In genomic region chr4:1759170-1759817, GRCh38 we compare ENCODE assay signal across 14 cellular contexts. TPM values are rescaled to one million over a fixed set of nuclear protein-coding genes. Genes with fewer than 3 reads are reported as not detected.
DNase-seq lines count a peak whose midpoint lies in the region; ATAC-seq and TF ChIP-seq lines count a peak whose summit lies in the region.
"Had no signal": no experiment of that assay in that cellular context is flagged by ENCODE, and none has a peak within 500 bp of the region (broad histone marks: within the 10 kb centered on the region; RNA-seq: fewer than 3 reads in every experiment).

No MANE protein-coding gene starts in this region.

- H3K27me3 Mint-ChIP-seq in activated CD4-positive, alpha-beta T cell treated with anti-CD3 and anti-CD28 coated beads, Interleukin-2, amount 10 ng/mL, durations not matched to agents 7 days and 5 days = peaks cover 11% of the 10 kb centered on the region
- peaks cover 7% of the 10 kb centered on the region for H3K27me3 Mint-ChIP-seq in activated CD4-positive, alpha-beta T cell treated with anti-CD3 and anti-CD28 coated beads for 36 hours
- H3K27me3 Mint-ChIP-seq in dendritic cell treated with granulocyte-macrophage colony-stimulating factor and Interleukin-4, amounts not matched to agents 40 ng/mL and 50 ng/mL, for 4 days = peaks cover 38% of the 10 kb centered on the region

- H3K4me3 Mint-ChIP-seq in activated CD4-positive, alpha-beta T cell treated with anti-CD3 and anti-CD28 coated beads, Interleukin-2, amount 10 ng/mL, durations not matched to agents 7 days and 5 days = no peak overlapping the region
- H3K4me3 Mint-ChIP-seq in activated CD4-positive, alpha-beta T cell treated with anti-CD3 and anti-CD28 coated beads for 36 hours = no peak overlapping the region
- H3K4me3 Mint-ChIP-seq in dendritic cell treated with granulocyte-macrophage colony-stimulating factor and Interleukin-4, amounts not matched to agents 40 ng/mL and 50 ng/mL, for 4 days = no peak overlapping the region

- intact Hi-C loops in activated CD4-positive, alpha-beta T cell treated with anti-CD3 and anti-CD28 coated beads for 36 hours (cut with DNase I, micrococcal nuclease) = no loop called here
- intact Hi-C loops in dendritic cell treated with granulocyte-macrophage colony-stimulating factor and Interleukin-4, amounts not matched to agents 40 ng/mL and 50 ng/mL, for 4 days (cut with micrococcal nuclease) = no loop called here
- intact Hi-C loops in lower lobe of right lung (cut with DNase I) (no loop called here), vagina (cut with DNase I) (no loop called here)

- H3K27ac Mint-ChIP-seq in activated CD4-positive, alpha-beta T cell treated with anti-CD3 and anti-CD28 coated beads, Interleukin-2, amount 10 ng/mL, durations not matched to agents 7 days and 5 days = peak overlapping the region; percentile 0
- H3K27ac Mint-ChIP-seq in activated CD4-positive, alpha-beta T cell treated with anti-CD3 and anti-CD28 coated beads for 36 hours = no peak overlapping the region
- peak overlapping the region; percentile 49 for H3K27ac Mint-ChIP-seq in dendritic cell treated with granulocyte-macrophage colony-stimulating factor and Interleukin-4, amounts not matched to agents 40 ng/mL and 50 ng/mL, for 4 days

- CTCF ChIA-PET in activated CD4-positive, alpha-beta T cell treated with anti-CD3 and anti-CD28 coated beads, Interleukin-2, amount 10 ng/mL, durations not matched to agents 7 days and 5 days (lab: Charles Lee) = interaction anchor here (0.5 to 1.7 kb wide), 2 partner anchors 11 to 96 kb away, joined by 3 to 5 read pairs; no protein-coding TSS in a partner anchor
- CTCF ChIA-PET in activated CD4-positive, alpha-beta T cell treated with anti-CD3 and anti-CD28 coated beads for 36 hours (lab: Charles Lee) = interaction anchor here (0.6 to 1.0 kb wide), 3 partner anchors 11 to 629 kb away, joined by 4 to 5 read pairs (median 4); no protein-coding TSS in a partner anchor

- H3K4me1 ChIP-seq in lower lobe of right lung (peaks cover 18% of the 10 kb centered on the region), vagina (peaks cover 55% of the 10 kb centered on the region), BE2C (no peaks in the 10 kb centered on the region; the same call in 1 of the 2 replicates), tibial nerve (peaks cover 0 to 24% (median 13%) of the 10 kb centered on the region in 4 donors)

- H3K9me3 ChIP-seq in lower lobe of right lung (no peaks in the 10 kb centered on the region), vagina (no peaks in the 10 kb centered on the region), BE2C (no peaks in the 10 kb centered on the region), tibial nerve (no peaks in the 10 kb centered on the region)

- no peaks in the 10 kb centered on the region for H3K4me1 Mint-ChIP-seq in activated CD4-positive, alpha-beta T cell treated with anti-CD3 and anti-CD28 coated beads, Interleukin-2, amount 10 ng/mL, durations not matched to agents 7 days and 5 days
- no peaks in the 10 kb centered on the region for H3K4me1 Mint-ChIP-seq in activated CD4-positive, alpha-beta T cell treated with anti-CD3 and anti-CD28 coated beads for 36 hours
- H3K4me1 Mint-ChIP-seq in dendritic cell treated with granulocyte-macrophage colony-stimulating factor and Interleukin-4, amounts not matched to agents 40 ng/mL and 50 ng/mL, for 4 days (ENCODE audit: low read depth) = peaks cover 7% of the 10 kb centered on the region

- H3K9me3 Mint-ChIP-seq in activated CD4-positive, alpha-beta T cell treated with anti-CD3 and anti-CD28 coated beads, Interleukin-2, amount 10 ng/mL, durations not matched to agents 7 days and 5 days = no peaks in the 10 kb centered on the region
- H3K9me3 Mint-ChIP-seq in activated CD4-positive, alpha-beta T cell treated with anti-CD3 and anti-CD28 coated beads for 36 hours (ENCODE audit: low read depth) = no peaks in the 10 kb centered on the region
- no peaks in the 10 kb centered on the region for H3K9me3 Mint-ChIP-seq in dendritic cell treated with granulocyte-macrophage colony-stimulating factor and Interleukin-4, amounts not matched to agents 40 ng/mL and 50 ng/mL, for 4 days

- no peak for ATAC-seq in activated CD4-positive, alpha-beta T cell treated with anti-CD3 and anti-CD28 coated beads for 36 hours
- no peak for ATAC-seq in lower lobe of right lung
- ATAC-seq in GM21390 (IDR thresholded peaks at IDR 0.05; ENCODE audit: unreplicated experiment) = no peak

- H3K36me3 Mint-ChIP-seq in activated CD4-positive, alpha-beta T cell treated with anti-CD3 and anti-CD28 coated beads, Interleukin-2, amount 10 ng/mL, durations not matched to agents 7 days and 5 days (ENCODE audit: low read depth) = no peaks in the 10 kb centered on the region
- H3K36me3 Mint-ChIP-seq in activated CD4-positive, alpha-beta T cell treated with anti-CD3 and anti-CD28 coated beads for 36 hours (ENCODE audit: low read depth) = no peaks in the 10 kb centered on the region
- no peaks in the 10 kb centered on the region for H3K36me3 Mint-ChIP-seq in dendritic cell treated with granulocyte-macrophage colony-stimulating factor and Interleukin-4, amounts not matched to agents 40 ng/mL and 50 ng/mL, for 4 days (ENCODE audit: low read depth)

- peaks cover 7% of the 10 kb centered on the region for H3K27me3 ChIP-seq in lower lobe of right lung (ENCODE audit: low read depth)
- H3K27me3 ChIP-seq in vagina = no peaks in the 10 kb centered on the region
- H3K27me3 ChIP-seq in BE2C = no peaks in the 10 kb centered on the region
- H3K27me3 ChIP-seq in tibial nerve = peaks cover 0 to 22% of the 10 kb centered on the region in 2 donors

- H3K4me3 ChIP-seq in lower lobe of right lung (no peak overlapping the region), vagina (no peak overlapping the region), BE2C (ENCODE audit: low read depth, low read length) (no peak overlapping the region), tibial nerve (no peak overlapping the region)

- TF ChIP-seq CTCF in lower lobe of right lung (IDR thresholded peaks at IDR 0.05) = no peak
- no peak for TF ChIP-seq CTCF in vagina (IDR thresholded peaks at IDR 0.05)
- TF ChIP-seq CTCF in BE2C (IDR thresholded peaks at IDR 0.05; ENCODE audit: low read depth, low read length) = no peak
- TF ChIP-seq CTCF in tibial nerve (IDR thresholded peaks at IDR 0.05) = no peak

- TF ChIP-seq POLR2A in vagina (IDR thresholded peaks at IDR 0.05) (no peak), tibial nerve (IDR thresholded peaks at IDR 0.05) (no peak)

- DNase-seq in activated CD4-positive, alpha-beta T cell treated with anti-CD3 and anti-CD28 coated beads, Interleukin-2, amount 10 ng/mL, durations not matched to agents 7 days and 5 days = no peak
- DNase-seq in activated CD4-positive, alpha-beta T cell treated with anti-CD3 and anti-CD28 coated beads for 36 hours = no peak
- DNase-seq in lower lobe of right lung = no peak
- DNase-seq in vagina (ENCODE audit: extremely low spot score in 2 of 2) = no peak
- no peak for DNase-seq in BE2C
- no peak for DNase-seq in tibial nerve (ENCODE audit: low spot score in 2 of 2)
- DNase-seq: MM.1S, NCI-H1105 treated with DMSO at 0.1 percent for 48 hours, NCI-H187, NCI-H69 had no signal

- no peak for TF ChIP-seq EP300 in tibial nerve (IDR thresholded peaks at IDR 0.05)

- WGBS in tibial nerve, 2 donors = 79 to 84% methylated on average over 13 to 19 of the region's 19 CpGs

- H3K27ac ChIP-seq in lower lobe of right lung (peak overlapping the region; percentile 56), vagina (peak overlapping the region; percentile 61), tibial nerve (peak overlapping the region in 1 of 4 donors; percentile 21)
- H3K27ac ChIP-seq: 22Rv1, C4-2B had no signal

- POLR2A ChIA-PET in activated CD4-positive, alpha-beta T cell treated with anti-CD3 and anti-CD28 coated beads, Interleukin-2, amount 10 ng/mL, durations not matched to agents 7 days and 5 days (lab: Charles Lee) = no interaction called here
- POLR2A ChIA-PET in activated CD4-positive, alpha-beta T cell treated with anti-CD3 and anti-CD28 coated beads for 36 hours (lab: Charles Lee) = no interaction called here

- no peaks in the 10 kb centered on the region for H3K36me3 ChIP-seq in lower lobe of right lung
- no peaks in the 10 kb centered on the region for H3K36me3 ChIP-seq in vagina
- no peaks in the 10 kb centered on the region for H3K36me3 ChIP-seq in BE2C
- H3K36me3 ChIP-seq in tibial nerve = no peaks in the 10 kb centered on the region

RNA-seq across cellular contexts. Expression of gene FGFR3, which starts 33.8 kb away (rescaled TPM):
- total RNA-seq in activated CD4-positive, alpha-beta T cell treated with anti-CD3 and anti-CD28 coated beads, Interleukin-2, amount 10 ng/mL, durations not matched to agents 7 days and 5 days = under 1 TPM; 0.25 to 0.27 TPM
- under 1 TPM in 1 of 2 experiments, not detected in 1; 0.11 TPM for total RNA-seq in activated CD4-positive, alpha-beta T cell treated with anti-CD3 and anti-CD28 coated beads for 36 hours
- total RNA-seq in lower lobe of right lung (34.2 TPM), vagina (96.5 TPM), tibial nerve (10 to 100 TPM in 1 of 4 donors, 1 to 10 TPM in 3; 2.7 to 11.2 (median 5.1) TPM)
- polyA plus RNA-seq in BE2C (2012; ENCODE audit: insufficient read depth, insufficient read length, low read depth) = 0.25 TPM

RNA-seq across cellular contexts. Expression of gene TACC3, which starts 38.0 kb away (rescaled TPM):
- 100 to 1,000 TPM; 301 to 305 TPM for total RNA-seq in activated CD4-positive, alpha-beta T cell treated with anti-CD3 and anti-CD28 coated beads, Interleukin-2, amount 10 ng/mL, durations not matched to agents 7 days and 5 days
- total RNA-seq in activated CD4-positive, alpha-beta T cell treated with anti-CD3 and anti-CD28 coated beads for 36 hours = 100 to 1,000 TPM; 197 to 206 TPM
- total RNA-seq in lower lobe of right lung (19.3 TPM), vagina (16.0 TPM), tibial nerve (10 to 100 TPM in 2 of 4 donors, 1 to 10 TPM in 2; 8.6 to 15.0 (median 11.9) TPM)
- 38.0 TPM for polyA plus RNA-seq in BE2C (2012; ENCODE audit: insufficient read depth, insufficient read length, low read depth)

RNA-seq across cellular contexts. Expression of gene TMEM129, which starts 38.2 kb away (rescaled TPM):
- 10 to 100 TPM; 20.9 to 22.3 TPM for total RNA-seq in activated CD4-positive, alpha-beta T cell treated with anti-CD3 and anti-CD28 coated beads, Interleukin-2, amount 10 ng/mL, durations not matched to agents 7 days and 5 days
- 10 to 100 TPM; 13.7 to 14.6 TPM for total RNA-seq in activated CD4-positive, alpha-beta T cell treated with anti-CD3 and anti-CD28 coated beads for 36 hours
- total RNA-seq in lower lobe of right lung = 30.9 TPM
- 50.6 TPM for total RNA-seq in vagina
- 87.6 TPM for polyA plus RNA-seq in BE2C (2012; ENCODE audit: insufficient read depth, insufficient read length, low read depth)
- 10 to 100 TPM; 60.1 to 88.5 (median 82.2) TPM for total RNA-seq in tibial nerve

RNA-seq across cellular contexts. Expression of gene SLBP, which starts 47.2 kb away (rescaled TPM):
- 100 to 1,000 TPM; 116 to 137 TPM for total RNA-seq in activated CD4-positive, alpha-beta T cell treated with anti-CD3 and anti-CD28 coated beads, Interleukin-2, amount 10 ng/mL, durations not matched to agents 7 days and 5 days
- total RNA-seq in activated CD4-positive, alpha-beta T cell treated with anti-CD3 and anti-CD28 coated beads for 36 hours = 100 to 1,000 TPM; 113 to 134 TPM
- total RNA-seq in lower lobe of right lung (31.6 TPM), vagina (49.6 TPM), tibial nerve (10 to 100 TPM; 41.7 to 55.9 (median 53.5) TPM)
- 66.8 TPM for polyA plus RNA-seq in BE2C (2012; ENCODE audit: insufficient read depth, insufficient read length, low read depth)
